ENCODE assay signal across 8 cellular contexts in genomic region chr15:92106691-92107090, GRCh38.
"Had no signal": no experiment of that assay in that cellular context is flagged by ENCODE, and none has a peak within 500 bp of the region (broad histone marks: within the 10 kb centered on the region; RNA-seq: fewer than 3 reads in every experiment).

No MANE protein-coding gene starts in this region.

- DNase-seq: H9, HCEC 1CT, KBM-7 had no signal

- FAIRE-seq: H1, H54, HepG2 had no signal

- H2AFZ ChIP-seq: GM23338 had no signal

- H3K4me2 ChIP-seq: GM23338 had no signal

- H3K4me3 ChIP-seq: GM23338 had no signal

- H3K27ac ChIP-seq: HL-60 had no signal
